1 cellular context compared by ENCODE assay signal in the genomic region with DNA sequence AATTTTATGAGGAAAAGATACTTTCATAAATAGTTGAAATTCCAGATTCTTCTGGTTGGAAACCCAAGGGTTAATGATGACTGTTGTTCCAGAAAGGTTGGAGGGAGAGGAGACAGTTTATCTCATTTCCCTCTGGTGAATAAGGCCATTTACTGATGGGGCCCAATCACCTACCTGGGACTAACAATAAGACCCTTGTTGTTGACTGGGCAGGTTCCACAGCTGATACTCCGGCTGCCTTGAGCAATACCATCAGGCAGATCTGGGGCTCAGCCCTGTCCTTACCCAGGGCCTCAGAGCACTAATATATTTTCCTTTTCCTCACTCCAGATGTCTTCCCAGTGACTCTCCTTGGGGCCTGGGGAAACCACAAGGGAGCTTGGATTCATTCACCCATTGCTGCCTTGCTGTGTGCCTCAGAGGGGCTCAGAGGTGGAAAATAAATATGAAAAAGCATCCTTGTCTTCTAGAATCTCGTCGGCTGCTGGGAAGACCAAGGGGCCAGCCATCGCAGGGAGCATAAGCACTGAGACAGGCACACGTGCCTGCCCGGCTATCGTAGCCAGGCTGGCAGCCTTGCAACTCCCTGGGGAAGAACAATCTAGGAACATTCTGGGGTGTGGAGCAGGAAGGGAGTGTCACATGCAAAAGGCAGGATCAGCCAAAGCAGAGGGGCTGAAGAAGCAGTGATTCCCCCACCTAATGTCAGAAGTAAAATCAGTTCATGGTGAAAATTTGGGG.
TF ChIP-seq lines count a peak whose summit lies in the region.

No MANE protein-coding gene starts in this region.

TF ChIP-seq in HepG2, 621 proteins besides CTCF, POLR2A, EP300 and RAD21 (continued from another document and continues in another):
- TF ChIP-seq, protein P1, sequence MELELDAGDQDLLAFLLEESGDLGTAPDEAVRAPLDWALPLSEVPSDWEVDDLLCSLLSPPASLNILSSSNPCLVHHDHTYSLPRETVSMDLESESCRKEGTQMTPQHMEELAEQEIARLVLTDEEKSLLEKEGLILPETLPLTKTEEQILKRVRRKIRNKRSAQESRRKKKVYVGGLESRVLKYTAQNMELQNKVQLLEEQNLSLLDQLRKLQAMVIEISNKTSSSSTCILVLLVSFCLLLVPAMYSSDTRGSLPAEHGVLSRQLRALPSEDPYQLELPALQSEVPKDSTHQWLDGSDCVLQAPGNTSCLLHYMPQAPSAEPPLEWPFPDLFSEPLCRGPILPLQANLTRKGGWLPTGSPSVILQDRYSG (CRISPR knock-in tag; IDR thresholded peaks at IDR 0.05) = no peak
- TF ChIP-seq KDM2A (CRISPR knock-in tag; IDR thresholded peaks at IDR 0.05; ENCODE audit: borderline replicate concordance, low read depth) (no peak), ZNF790 (CRISPR knock-in tag; IDR thresholded peaks at IDR 0.05; ENCODE audit: borderline replicate concordance) (no peak), GLI4 (CRISPR knock-in tag; IDR thresholded peaks at IDR 0.05; ENCODE audit: borderline replicate concordance) (no peak), YY1 (IDR thresholded peaks at IDR 0.05; ENCODE audit: insufficient read depth, insufficient replicate concordance, low read depth, low read length) (no peak), MAFK (conservative IDR thresholded peaks at IDR 0.05 in 1 of 2, IDR thresholded peaks at IDR 0.05 in 1 of 2; ENCODE audit: low read length in 2 of 2) (no peak), HOXA3 (CRISPR knock-in tag; IDR thresholded peaks at IDR 0.05) (peak; percentile 27; the same call in 1 of the 2 replicates), ZNF572 (CRISPR knock-in tag; IDR thresholded peaks at IDR 0.05) (no peak), FOXK2 (IDR thresholded peaks at IDR 0.05) (peak; percentile 39; the same call in 1 of the 2 replicates), DMAP1 (CRISPR knock-in tag; IDR thresholded peaks at IDR 0.05) (no peak), NAIF1 (CRISPR knock-in tag; IDR thresholded peaks at IDR 0.05; ENCODE audit: borderline replicate concordance) (0 out of 2 replicates have a peak, but pooled peaks have one; percentile 39), ZNF781 (CRISPR knock-in tag; IDR thresholded peaks at IDR 0.05; ENCODE audit: borderline replicate concordance, not compliant biosample characterization) (no peak), FOXK1 (CRISPR knock-in tag; IDR thresholded peaks at IDR 0.05; ENCODE audit: borderline replicate concordance, low read depth) (peak; percentile 56; the same call in 1 of the 2 replicates), ELF3 (CRISPR knock-in tag; IDR thresholded peaks at IDR 0.05) (peak; percentile 56; the same call in 1 of the 2 replicates), NCOA2 (CRISPR knock-in tag; IDR thresholded peaks at IDR 0.05) (peak; percentile 54), RBM22 (optimal IDR thresholded peaks at IDR 0.05; ENCODE audit: low read length) (no peak), ZFP90 (CRISPR knock-in tag; IDR thresholded peaks at IDR 0.05; ENCODE audit: borderline replicate concordance) (no peak), PAF1 (CRISPR knock-in tag; IDR thresholded peaks at IDR 0.05) (no peak), SKI (IDR thresholded peaks at IDR 0.05; ENCODE audit: partially characterized antibody) (no peak), NRL (CRISPR knock-in tag; IDR thresholded peaks at IDR 0.05; ENCODE audit: borderline replicate concordance) (no peak), ZNF24 (IDR thresholded peaks at IDR 0.05) (no peak), ZNF44 (CRISPR knock-in tag; IDR thresholded peaks at IDR 0.05) (no peak), ZNF782 (CRISPR knock-in tag; IDR thresholded peaks at IDR 0.05; ENCODE audit: borderline replicate concordance) (no peak), ZNF605 (CRISPR knock-in tag; IDR thresholded peaks at IDR 0.05) (no peak), ZEB1 (IDR thresholded peaks at IDR 0.05; ENCODE audit: insufficient replicate concordance, low read depth) (peak; percentile 63), ZNF703 (CRISPR knock-in tag; IDR thresholded peaks at IDR 0.05; ENCODE audit: borderline replicate concordance) (no peak), HOXA7 (CRISPR knock-in tag; IDR thresholded peaks at IDR 0.05) (no peak), SMC3 (IDR thresholded peaks at IDR 0.05; ENCODE audit: low read length) (no peak), HDAC1 (CRISPR knock-in tag; IDR thresholded peaks at IDR 0.05) (no peak), SP4 (CRISPR knock-in tag; IDR thresholded peaks at IDR 0.05) (peak; percentile 34; the same call in 1 of the 2 replicates), PRMT3 (CRISPR knock-in tag; IDR thresholded peaks at IDR 0.05; ENCODE audit: borderline replicate concordance, low read depth) (no peak), SMAD3 (CRISPR knock-in tag; IDR thresholded peaks at IDR 0.05) (no peak), MIER2 (CRISPR knock-in tag; IDR thresholded peaks at IDR 0.05) (peak; percentile 59; the same call in 1 of the 2 replicates), SIX4 (CRISPR knock-in tag; IDR thresholded peaks at IDR 0.05) (no peak), TMF1 (CRISPR knock-in tag; IDR thresholded peaks at IDR 0.05; ENCODE audit: low read depth) (no peak), ZNF563 (CRISPR knock-in tag; IDR thresholded peaks at IDR 0.05) (no peak), NPAS2 (CRISPR knock-in tag; IDR thresholded peaks at IDR 0.05; ENCODE audit: borderline replicate concordance) (no peak), ZNF296 (CRISPR knock-in tag; conservative IDR thresholded peaks at IDR 0.05) (no peak), ZNF879 (CRISPR knock-in tag; IDR thresholded peaks at IDR 0.05) (no peak), TEAD2 (CRISPR knock-in tag; IDR thresholded peaks at IDR 0.05) (no peak), ZFX (CRISPR knock-in tag; IDR thresholded peaks at IDR 0.05; ENCODE audit: low read depth) (0 out of 2 replicates have a peak, but pooled peaks have one; percentile 31), ZMYM2 (CRISPR knock-in tag; IDR thresholded peaks at IDR 0.05) (no peak)
- TF ChIP-seq, protein P2, sequence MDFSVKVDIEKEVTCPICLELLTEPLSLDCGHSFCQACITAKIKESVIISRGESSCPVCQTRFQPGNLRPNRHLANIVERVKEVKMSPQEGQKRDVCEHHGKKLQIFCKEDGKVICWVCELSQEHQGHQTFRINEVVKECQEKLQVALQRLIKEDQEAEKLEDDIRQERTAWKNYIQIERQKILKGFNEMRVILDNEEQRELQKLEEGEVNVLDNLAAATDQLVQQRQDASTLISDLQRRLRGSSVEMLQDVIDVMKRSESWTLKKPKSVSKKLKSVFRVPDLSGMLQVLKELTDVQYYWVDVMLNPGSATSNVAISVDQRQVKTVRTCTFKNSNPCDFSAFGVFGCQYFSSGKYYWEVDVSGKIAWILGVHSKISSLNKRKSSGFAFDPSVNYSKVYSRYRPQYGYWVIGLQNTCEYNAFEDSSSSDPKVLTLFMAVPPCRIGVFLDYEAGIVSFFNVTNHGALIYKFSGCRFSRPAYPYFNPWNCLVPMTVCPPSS (IDR thresholded peaks at IDR 0.05) = no peak
- TF ChIP-seq, protein P3, sequence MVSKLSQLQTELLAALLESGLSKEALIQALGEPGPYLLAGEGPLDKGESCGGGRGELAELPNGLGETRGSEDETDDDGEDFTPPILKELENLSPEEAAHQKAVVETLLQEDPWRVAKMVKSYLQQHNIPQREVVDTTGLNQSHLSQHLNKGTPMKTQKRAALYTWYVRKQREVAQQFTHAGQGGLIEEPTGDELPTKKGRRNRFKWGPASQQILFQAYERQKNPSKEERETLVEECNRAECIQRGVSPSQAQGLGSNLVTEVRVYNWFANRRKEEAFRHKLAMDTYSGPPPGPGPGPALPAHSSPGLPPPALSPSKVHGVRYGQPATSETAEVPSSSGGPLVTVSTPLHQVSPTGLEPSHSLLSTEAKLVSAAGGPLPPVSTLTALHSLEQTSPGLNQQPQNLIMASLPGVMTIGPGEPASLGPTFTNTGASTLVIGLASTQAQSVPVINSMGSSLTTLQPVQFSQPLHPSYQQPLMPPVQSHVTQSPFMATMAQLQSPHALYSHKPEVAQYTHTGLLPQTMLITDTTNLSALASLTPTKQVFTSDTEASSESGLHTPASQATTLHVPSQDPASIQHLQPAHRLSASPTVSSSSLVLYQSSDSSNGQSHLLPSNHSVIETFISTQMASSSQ (IDR thresholded peaks at IDR 0.05; ENCODE audit: low read depth) = no peak
- TF ChIP-seq, protein P3 (CRISPR knock-in tag; IDR thresholded peaks at IDR 0.05; ENCODE audit: borderline replicate concordance) = no peak; the same call in 1 of the 2 replicates
- TF ChIP-seq, protein P4, sequence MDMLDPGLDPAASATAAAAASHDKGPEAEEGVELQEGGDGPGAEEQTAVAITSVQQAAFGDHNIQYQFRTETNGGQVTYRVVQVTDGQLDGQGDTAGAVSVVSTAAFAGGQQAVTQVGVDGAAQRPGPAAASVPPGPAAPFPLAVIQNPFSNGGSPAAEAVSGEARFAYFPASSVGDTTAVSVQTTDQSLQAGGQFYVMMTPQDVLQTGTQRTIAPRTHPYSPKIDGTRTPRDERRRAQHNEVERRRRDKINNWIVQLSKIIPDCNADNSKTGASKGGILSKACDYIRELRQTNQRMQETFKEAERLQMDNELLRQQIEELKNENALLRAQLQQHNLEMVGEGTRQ (IDR thresholded peaks at IDR 0.05; ENCODE audit: low read depth, low read length) = no peak
- TF ChIP-seq, protein P4 (CRISPR knock-in tag; IDR thresholded peaks at IDR 0.05; ENCODE audit: borderline replicate concordance) = no peak
- TF ChIP-seq, protein P5, sequence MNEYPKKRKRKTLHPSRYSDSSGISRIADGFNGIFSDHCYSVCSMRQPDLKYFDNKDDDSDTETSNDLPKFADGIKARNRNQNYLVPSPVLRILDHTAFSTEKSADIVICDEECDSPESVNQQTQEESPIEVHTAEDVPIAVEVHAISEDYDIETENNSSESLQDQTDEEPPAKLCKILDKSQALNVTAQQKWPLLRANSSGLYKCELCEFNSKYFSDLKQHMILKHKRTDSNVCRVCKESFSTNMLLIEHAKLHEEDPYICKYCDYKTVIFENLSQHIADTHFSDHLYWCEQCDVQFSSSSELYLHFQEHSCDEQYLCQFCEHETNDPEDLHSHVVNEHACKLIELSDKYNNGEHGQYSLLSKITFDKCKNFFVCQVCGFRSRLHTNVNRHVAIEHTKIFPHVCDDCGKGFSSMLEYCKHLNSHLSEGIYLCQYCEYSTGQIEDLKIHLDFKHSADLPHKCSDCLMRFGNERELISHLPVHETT (CRISPR knock-in tag; conservative IDR thresholded peaks at IDR 0.05) = no peak
- TF ChIP-seq, protein P6, sequence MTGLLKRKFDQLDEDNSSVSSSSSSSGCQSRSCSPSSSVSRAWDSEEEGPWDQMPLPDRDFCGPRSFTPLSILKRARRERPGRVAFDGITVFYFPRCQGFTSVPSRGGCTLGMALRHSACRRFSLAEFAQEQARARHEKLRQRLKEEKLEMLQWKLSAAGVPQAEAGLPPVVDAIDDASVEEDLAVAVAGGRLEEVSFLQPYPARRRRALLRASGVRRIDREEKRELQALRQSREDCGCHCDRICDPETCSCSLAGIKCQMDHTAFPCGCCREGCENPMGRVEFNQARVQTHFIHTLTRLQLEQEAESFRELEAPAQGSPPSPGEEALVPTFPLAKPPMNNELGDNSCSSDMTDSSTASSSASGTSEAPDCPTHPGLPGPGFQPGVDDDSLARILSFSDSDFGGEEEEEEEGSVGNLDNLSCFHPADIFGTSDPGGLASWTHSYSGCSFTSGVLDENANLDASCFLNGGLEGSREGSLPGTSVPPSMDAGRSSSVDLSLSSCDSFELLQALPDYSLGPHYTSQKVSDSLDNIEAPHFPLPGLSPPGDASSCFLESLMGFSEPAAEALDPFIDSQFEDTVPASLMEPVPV (CRISPR knock-in tag; IDR thresholded peaks at IDR 0.05) = no peak
- TF ChIP-seq, protein P7, sequence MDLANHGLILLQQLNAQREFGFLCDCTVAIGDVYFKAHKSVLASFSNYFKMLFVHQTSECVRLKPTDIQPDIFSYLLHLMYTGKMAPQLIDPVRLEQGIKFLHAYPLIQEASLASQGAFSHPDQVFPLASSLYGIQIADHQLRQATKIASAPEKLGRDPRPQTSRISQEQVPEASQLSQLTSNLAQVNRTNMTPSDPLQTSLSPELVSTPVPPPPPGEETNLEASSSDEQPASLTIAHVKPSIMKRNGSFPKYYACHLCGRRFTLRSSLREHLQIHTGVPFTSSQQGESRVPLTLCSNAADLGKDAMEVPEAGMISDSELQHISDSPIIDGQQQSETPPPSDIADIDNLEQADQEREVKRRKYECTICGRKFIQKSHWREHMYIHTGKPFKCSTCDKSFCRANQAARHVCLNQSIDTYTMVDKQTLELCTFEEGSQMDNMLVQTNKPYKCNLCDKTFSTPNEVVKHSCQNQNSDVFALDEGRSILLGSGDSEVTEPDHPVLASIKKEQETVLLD (CRISPR knock-in tag; IDR thresholded peaks at IDR 0.05; ENCODE audit: low read depth) = no peak
- TF ChIP-seq, protein P8, sequence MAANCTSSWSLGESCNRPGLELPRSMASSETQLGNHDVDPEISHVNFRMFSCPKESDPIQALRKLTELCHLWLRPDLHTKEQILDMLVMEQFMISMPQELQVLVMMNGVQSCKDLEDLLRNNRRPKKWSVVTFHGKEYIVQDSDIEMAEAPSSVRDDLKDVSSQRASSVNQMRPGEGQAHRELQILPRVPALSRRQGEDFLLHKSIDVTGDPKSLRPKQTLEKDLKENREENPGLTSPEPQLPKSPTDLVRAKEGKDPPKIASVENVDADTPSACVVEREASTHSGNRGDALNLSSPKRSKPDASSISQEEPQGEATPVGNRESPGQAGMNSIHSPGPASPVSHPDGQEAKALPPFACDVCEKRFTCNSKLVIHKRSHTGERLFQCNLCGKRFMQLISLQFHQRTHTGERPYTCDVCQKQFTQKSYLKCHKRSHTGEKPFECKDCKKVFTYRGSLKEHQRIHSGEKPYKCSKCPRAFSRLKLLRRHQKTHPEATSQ (CRISPR knock-in tag; IDR thresholded peaks at IDR 0.05; ENCODE audit: borderline replicate concordance) = no peak
